Comparison of ENCODE assay signal across 1 cellular context in genomic region chr4:87019243-87019817, GRCh38.
TF ChIP-seq lines count a peak whose summit lies in the region.

No MANE protein-coding gene starts in this region.

TF ChIP-seq in K562, 482 proteins besides CTCF, POLR2A, EP300 and RAD21 (continued from another document):
- peak; percentile 61 for TF ChIP-seq ZNF592 (IDR thresholded peaks at IDR 0.05)
- no peak for TF ChIP-seq ETS2 (tag; IDR thresholded peaks at IDR 0.05; ENCODE audit: borderline replicate concordance, poor library complexity, severe bottlenecking)
- 0 out of 2 replicates have a peak, but pooled peaks have one; percentile 30 for TF ChIP-seq LCOR (CRISPR knock-in tag; IDR thresholded peaks at IDR 0.05)
- TF ChIP-seq, protein P1, sequence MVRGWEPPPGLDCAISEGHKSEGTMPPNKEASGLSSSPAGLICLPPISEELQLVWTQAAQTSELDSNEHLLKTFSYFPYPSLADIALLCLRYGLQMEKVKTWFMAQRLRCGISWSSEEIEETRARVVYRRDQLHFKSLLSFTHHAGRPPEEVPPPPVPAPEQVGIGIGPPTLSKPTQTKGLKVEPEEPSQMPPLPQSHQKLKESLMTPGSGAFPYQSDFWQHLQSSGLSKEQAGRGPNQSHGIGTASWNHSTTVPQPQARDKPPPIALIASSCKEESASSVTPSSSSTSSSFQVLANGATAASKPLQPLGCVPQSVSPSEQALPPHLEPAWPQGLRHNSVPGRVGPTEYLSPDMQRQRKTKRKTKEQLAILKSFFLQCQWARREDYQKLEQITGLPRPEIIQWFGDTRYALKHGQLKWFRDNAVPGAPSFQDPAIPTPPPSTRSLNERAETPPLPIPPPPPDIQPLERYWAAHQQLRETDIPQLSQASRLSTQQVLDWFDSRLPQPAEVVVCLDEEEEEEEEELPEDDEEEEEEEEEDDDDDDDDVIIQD (CRISPR knock-in tag; IDR thresholded peaks at IDR 0.05) = no peak
- TF ChIP-seq ZFX (CRISPR knock-in tag; IDR thresholded peaks at IDR 0.05) = 0 out of 2 replicates have a peak, but pooled peaks have one; percentile 15
- 0 out of 2 replicates have a peak, but pooled peaks have one; percentile 10 for TF ChIP-seq FOSL1 (tag; conservative IDR thresholded peaks at IDR 0.05)
- TF ChIP-seq RCOR1 (IDR thresholded peaks at IDR 0.05; ENCODE audit: borderline replicate concordance in 1 of 2, low read depth in 2 of 2, low read length in 2 of 2) = peak in 1 of 2 experiments; percentile 34; a peak in 1 of 4 replicates
- TF ChIP-seq ID3 (CRISPR knock-in tag; IDR thresholded peaks at IDR 0.05) = no peak
- peak; percentile 26; the same call in 1 of the 2 replicates for TF ChIP-seq ID3 (tag; IDR thresholded peaks at IDR 0.05)
- peak; percentile 25; the same call in 1 of the 2 replicates for TF ChIP-seq ARID1B (IDR thresholded peaks at IDR 0.05)
- TF ChIP-seq SOX6 (IDR thresholded peaks at IDR 0.05) = peak; percentile 19
- TF ChIP-seq, protein P2, sequence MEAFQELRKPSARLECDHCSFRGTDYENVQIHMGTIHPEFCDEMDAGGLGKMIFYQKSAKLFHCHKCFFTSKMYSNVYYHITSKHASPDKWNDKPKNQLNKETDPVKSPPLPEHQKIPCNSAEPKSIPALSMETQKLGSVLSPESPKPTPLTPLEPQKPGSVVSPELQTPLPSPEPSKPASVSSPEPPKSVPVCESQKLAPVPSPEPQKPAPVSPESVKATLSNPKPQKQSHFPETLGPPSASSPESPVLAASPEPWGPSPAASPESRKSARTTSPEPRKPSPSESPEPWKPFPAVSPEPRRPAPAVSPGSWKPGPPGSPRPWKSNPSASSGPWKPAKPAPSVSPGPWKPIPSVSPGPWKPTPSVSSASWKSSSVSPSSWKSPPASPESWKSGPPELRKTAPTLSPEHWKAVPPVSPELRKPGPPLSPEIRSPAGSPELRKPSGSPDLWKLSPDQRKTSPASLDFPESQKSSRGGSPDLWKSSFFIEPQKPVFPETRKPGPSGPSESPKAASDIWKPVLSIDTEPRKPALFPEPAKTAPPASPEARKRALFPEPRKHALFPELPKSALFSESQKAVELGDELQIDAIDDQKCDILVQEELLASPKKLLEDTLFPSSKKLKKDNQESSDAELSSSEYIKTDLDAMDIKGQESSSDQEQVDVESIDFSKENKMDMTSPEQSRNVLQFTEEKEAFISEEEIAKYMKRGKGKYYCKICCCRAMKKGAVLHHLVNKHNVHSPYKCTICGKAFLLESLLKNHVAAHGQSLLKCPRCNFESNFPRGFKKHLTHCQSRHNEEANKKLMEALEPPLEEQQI (IDR thresholded peaks at IDR 0.05) = no peak
- TF ChIP-seq U2AF1 (optimal IDR thresholded peaks at IDR 0.05; ENCODE audit: low read depth, low read length) = no peak
- TF ChIP-seq MYNN (IDR thresholded peaks at IDR 0.05) = peak; percentile 97
- TF ChIP-seq MYNN (CRISPR knock-in tag; IDR thresholded peaks at IDR 0.05) = no peak
- TF ChIP-seq ATF1 (CRISPR knock-in tag; IDR thresholded peaks at IDR 0.05) = no peak
- no peak for TF ChIP-seq ATF1 (tag; IDR thresholded peaks at IDR 0.05)
TF ChIP-seq in K562: peak in this region for 11.
